Comparison of ENCODE assay signal across 10 cellular contexts in genomic region chr22:38751066-38751421, GRCh38. TPM values are rescaled to one million over a fixed set of nuclear protein-coding genes. Genes with fewer than 3 reads are reported as not detected.
A peak's percentile ranks its signal among the peaks of the same experiment; 100 is the strongest.
DNase-seq lines count a peak whose midpoint lies in the region; ATAC-seq and TF ChIP-seq lines count a peak whose summit lies in the region.
"Had no signal": no experiment of that assay in that cellular context is flagged by ENCODE, and none has a peak within 500 bp of the region (broad histone marks: within the 10 kb centered on the region; RNA-seq: fewer than 3 reads in every experiment).

No MANE protein-coding gene starts in this region.

- intact Hi-C loops in activated naive CD4-positive, alpha-beta T cell treated with anti-CD3 and anti-CD28 coated beads for 36 hours (cut with micrococcal nuclease), result loop anchor here (10.0 kb wide), 1 partner anchor 546 kb away; the partner anchor contains the start of gene MAFF

- peak overlapping the region; percentile 98 for H3K27ac Mint-ChIP-seq in activated naive CD4-positive, alpha-beta T cell treated with anti-CD3 and anti-CD28 coated beads for 36 hours
- peak overlapping the region; percentile 93 for H3K27ac Mint-ChIP-seq in activated T-helper 17 cell treated with anti-CD3 and anti-CD28 coated beads, Interleukin-2, amount 50 U/mL, for 72 hours

- H3K4me1 Mint-ChIP-seq in activated naive CD4-positive, alpha-beta T cell treated with anti-CD3 and anti-CD28 coated beads for 36 hours (ENCODE audit: low read depth), result peaks cover 42% of the 10 kb centered on the region
- peaks cover 14% of the 10 kb centered on the region for H3K4me1 Mint-ChIP-seq in activated T-helper 17 cell treated with anti-CD3 and anti-CD28 coated beads, Interleukin-2, amount 50 U/mL, for 72 hours

- peaks cover 39% of the 10 kb centered on the region for H3K36me3 Mint-ChIP-seq in activated naive CD4-positive, alpha-beta T cell treated with anti-CD3 and anti-CD28 coated beads for 36 hours (ENCODE audit: low read depth)
- H3K36me3 Mint-ChIP-seq in activated T-helper 17 cell treated with anti-CD3 and anti-CD28 coated beads, Interleukin-2, amount 50 U/mL, for 72 hours (ENCODE audit: low read depth), result peaks cover 93% of the 10 kb centered on the region

- no peaks in the 10 kb centered on the region for H3K27me3 Mint-ChIP-seq in activated naive CD4-positive, alpha-beta T cell treated with anti-CD3 and anti-CD28 coated beads for 36 hours (ENCODE audit: low read depth)
- no peaks in the 10 kb centered on the region for H3K27me3 Mint-ChIP-seq in activated T-helper 17 cell treated with anti-CD3 and anti-CD28 coated beads, Interleukin-2, amount 50 U/mL, for 72 hours

- CTCF ChIA-PET in activated naive CD4-positive, alpha-beta T cell treated with anti-CD3 and anti-CD28 coated beads for 36 hours (lab: Charles Lee), result interaction anchor here (1.3 to 1.4 kb wide), 3 partner anchors 17 to 26 kb away, joined by 3 to 7 read pairs (median 5); no protein-coding TSS in a partner anchor

- H3K27ac ChIP-seq in liver (ENCODE audit: low read depth in 1 of 2, low read length in 2 of 2) (peak overlapping the region; percentile 48 to 58), temporal lobe (ENCODE audit: low read depth, low read length) (peak overlapping the region; percentile 93)

- H3K9me3 Mint-ChIP-seq in activated naive CD4-positive, alpha-beta T cell treated with anti-CD3 and anti-CD28 coated beads for 36 hours, result no peaks in the 10 kb centered on the region
- no peaks in the 10 kb centered on the region for H3K9me3 Mint-ChIP-seq in activated T-helper 17 cell treated with anti-CD3 and anti-CD28 coated beads, Interleukin-2, amount 50 U/mL, for 72 hours

- no peak overlapping the region for H3K4me3 ChIP-seq in liver (ENCODE audit: low read depth in 1 of 3, low read length in 3 of 3)
- H3K4me3 ChIP-seq: thoracic aorta had no signal

- ATAC-seq in activated T-helper 17 cell treated with anti-CD3 and anti-CD28 coated beads, Interleukin-2, amount 50 U/mL, for 72 hours (replicated peaks), result no peak
- ATAC-seq in HG03159 (IDR thresholded peaks at IDR 0.05; ENCODE audit: unreplicated experiment), result no peak

- H3K9me3 ChIP-seq in liver (ENCODE audit: control insufficient read depth in 4 of 4, low read length in 3 of 4), result no peaks in the 10 kb centered on the region
- H3K9me3 ChIP-seq: thoracic aorta had no signal

- peaks cover 19 to 46% (median 42%) of the 10 kb centered on the region in 4 donors for H3K36me3 ChIP-seq in liver (ENCODE audit: control insufficient read depth in 4 of 4, insufficient read depth in 3 of 4, low read depth in 1 of 4, low read length in 3 of 4)

- no peak for TF ChIP-seq RAD21 in liver (IDR thresholded peaks at IDR 0.05)

- no peak overlapping the region for H3K9ac ChIP-seq in liver (ENCODE audit: low read depth in 1 of 2, low read length in 2 of 2)

- DNase-seq in activated naive CD4-positive, alpha-beta T cell treated with anti-CD3 and anti-CD28 coated beads for 36 hours, result no peak
- DNase-seq in activated naive CD4-positive, alpha-beta T cell treated with Interleukin-2 at 50 U/mL for 16 hours, result no peak
- DNase-seq in medulla oblongata (ENCODE audit: extremely low spot score) (no peak), HuH-7.5 (ENCODE audit: low spot score) (no peak)
- DNase-seq: NCI-H1436 treated with DMSO at 0.1 percent for 48 hours had no signal

- 92% methylated on average over 12 of the region's 12 CpGs for WGBS in liver

- peak overlapping the region; percentile 80 for H3K4me3 Mint-ChIP-seq in activated naive CD4-positive, alpha-beta T cell treated with anti-CD3 and anti-CD28 coated beads for 36 hours
- H3K4me3 Mint-ChIP-seq in activated T-helper 17 cell treated with anti-CD3 and anti-CD28 coated beads, Interleukin-2, amount 50 U/mL, for 72 hours, result peak overlapping the region; percentile 88

- peaks cover 5 to 41% (median 12%) of the 10 kb centered on the region in 4 donors for H3K4me1 ChIP-seq in liver (ENCODE audit: control insufficient read depth in 4 of 4, insufficient read depth in 4 of 4, low read length in 3 of 4)

- H3K27me3 ChIP-seq in liver (ENCODE audit: control insufficient read depth in 4 of 4, insufficient read depth in 4 of 4, low read length in 3 of 4), result no peaks in the 10 kb centered on the region

- no peak for TF ChIP-seq CTCF in liver (IDR thresholded peaks at IDR 0.05; ENCODE audit: low read depth, low read length, missing input control)

TF ChIP-seq in liver, 16 proteins besides CTCF, POLR2A, EP300 and RAD21 (continues in another document):
- TF ChIP-seq YY1 (IDR thresholded peaks at IDR 0.05) (no peak), HNF4G (IDR thresholded peaks at IDR 0.05) (no peak), SP1 (IDR thresholded peaks at IDR 0.05) (no peak), FOXA2 (IDR thresholded peaks at IDR 0.05) (no peak), ATF3 (IDR thresholded peaks at IDR 0.05) (no peak), HNF4A (conservative IDR thresholded peaks at IDR 0.05) (no peak), NR2F2 (IDR thresholded peaks at IDR 0.05) (no peak), MAX (IDR thresholded peaks at IDR 0.05) (no peak), ZBTB33 (IDR thresholded peaks at IDR 0.05) (no peak), JUND (IDR thresholded peaks at IDR 0.05) (no peak), RXRA (IDR thresholded peaks at IDR 0.05) (no peak), TAF1 (conservative IDR thresholded peaks at IDR 0.05) (no peak), GABPA (IDR thresholded peaks at IDR 0.05 in 1 of 2, conservative IDR thresholded peaks at IDR 0.05 in 1 of 2) (no peak), EGR1 (IDR thresholded peaks at IDR 0.05; ENCODE audit: low read depth in 2 of 2) (no peak), FOXA1 (IDR thresholded peaks at IDR 0.05) (no peak)

RNA-seq across cellular contexts. Expression of gene SUN2, which starts 4.8 kb away (rescaled TPM):
- 100 to 1,000 TPM; 120 to 121 TPM for total RNA-seq in activated naive CD4-positive, alpha-beta T cell treated with anti-CD3 and anti-CD28 coated beads for 36 hours
- total RNA-seq in activated T-helper 17 cell treated with anti-CD3 and anti-CD28 coated beads, Interleukin-2, amount 50 U/mL, for 72 hours, result 100 to 1,000 TPM; 193 to 216 TPM
- total RNA-seq in liver (100 to 1,000 TPM in 1 of 2 donors, 10 to 100 TPM in 1; 53.3 to 170 TPM), temporal lobe (77.9 TPM)
- 100 to 1,000 TPM in 1 of 2 donors, 10 to 100 TPM in 1; 13.1 to 110 TPM for polyA plus RNA-seq in liver

RNA-seq across cellular contexts. Expression of gene DNAL4, which starts 42.9 kb away (rescaled TPM):
- total RNA-seq in activated naive CD4-positive, alpha-beta T cell treated with anti-CD3 and anti-CD28 coated beads for 36 hours, result 1 to 10 TPM; 5.9 to 8.0 TPM
- total RNA-seq in activated T-helper 17 cell treated with anti-CD3 and anti-CD28 coated beads, Interleukin-2, amount 50 U/mL, for 72 hours, result 1 to 10 TPM; 5.0 to 5.2 TPM
- total RNA-seq in liver (1 to 10 TPM; 4.0 to 5.6 TPM), temporal lobe (17.7 TPM)
- polyA plus RNA-seq in liver, result 1 to 10 TPM; 4.9 TPM

RNA-seq across cellular contexts. Expression of gene GTPBP1, which starts 45.3 kb away (rescaled TPM):
- total RNA-seq in activated naive CD4-positive, alpha-beta T cell treated with anti-CD3 and anti-CD28 coated beads for 36 hours, result 100 to 1,000 TPM in 1 of 2 experiments, 10 to 100 TPM in 1; 98.9 to 107 TPM
- 10 to 100 TPM; 70.6 to 92.3 TPM for total RNA-seq in activated T-helper 17 cell treated with anti-CD3 and anti-CD28 coated beads, Interleukin-2, amount 50 U/mL, for 72 hours
- total RNA-seq in liver (10 to 100 TPM; 24.3 to 56.3 TPM), temporal lobe (28.5 TPM)
- polyA plus RNA-seq in liver, result 1 to 10 TPM; 5.3 to 7.8 TPM

RNA-seq across cellular contexts. Expression of gene JOSD1, which starts 50.3 kb away (rescaled TPM):
- 10 to 100 TPM; 48.9 to 54.3 TPM for total RNA-seq in activated naive CD4-positive, alpha-beta T cell treated with anti-CD3 and anti-CD28 coated beads for 36 hours
- total RNA-seq in activated T-helper 17 cell treated with anti-CD3 and anti-CD28 coated beads, Interleukin-2, amount 50 U/mL, for 72 hours, result 100 to 1,000 TPM in 1 of 2 donors, 10 to 100 TPM in 1; 80.1 to 104 TPM
- total RNA-seq in liver (10 to 100 TPM; 15.6 to 20.6 TPM), temporal lobe (44.5 TPM)
- 10 to 100 TPM in 1 of 2 donors, 1 to 10 TPM in 1; 3.4 to 13.8 TPM for polyA plus RNA-seq in liver
